In genomic region chr1:14681182-14681581, GRCh38 we compare ENCODE assay signal across 19 cellular contexts.
DNase-seq lines count a peak whose midpoint lies in the region; ATAC-seq, FAIRE-seq and TF ChIP-seq lines count a peak whose summit lies in the region.
"Had no signal": no experiment of that assay in that cellular context is flagged by ENCODE, and none has a peak within 500 bp of the region (broad histone marks: within the 10 kb centered on the region; RNA-seq: fewer than 3 reads in every experiment).

No MANE protein-coding gene starts in this region.

- H3K27me3 ChIP-seq in mammary epithelial cell (ENCODE audit: insufficient read depth, low read length) (no peaks in the 10 kb centered on the region), breast epithelium (no peaks in the 10 kb centered on the region), smooth muscle cell (ENCODE audit: low read depth) (no peaks in the 10 kb centered on the region)

- DNase-seq in mammary epithelial cell (peak; percentile 24), breast epithelium (ENCODE audit: low spot score in 2 of 2) (no peak), astrocyte of the hippocampus (ENCODE audit: low read depth, low spot score) (peak; percentile 67), iris pigment epithelial cell (ENCODE audit: low read depth) (peak; percentile 24), NCI-H2196 treated with DMSO at 0.1 percent for 48 hours (lab: John Stamatoyannopoulos, UW; ENCODE audit: unreplicated experiment) (no peak), smooth muscle cell (lab: John Stamatoyannopoulos, UW; ENCODE audit: unreplicated experiment) (no peak), GM12892 (ENCODE audit: insufficient read length) (no peak)
- DNase-seq: DMS53, NCI-H1048, NCI-H345, PC-9, SHP77 had no signal

- no peak for FAIRE-seq in GM12892 (lab: Jason Lieb, UNC)
- FAIRE-seq: GM12878, GM19239, HTR-8/SVneo, K562 had no signal

- in situ Hi-C loops in mammary epithelial cell (cut with MboI; ENCODE audit: low sequenced_read_pairs in 2 of 2), result no loop called here

- H4K20me1 ChIP-seq in mammary epithelial cell (ENCODE audit: insufficient read depth, low read length), result no peaks in the 10 kb centered on the region
- H4K20me1 ChIP-seq in smooth muscle cell (ENCODE audit: low read depth), result no peaks in the 10 kb centered on the region

- H3K9me3 ChIP-seq in mammary epithelial cell (replicated peaks; ENCODE audit: insufficient read depth, low read length), result peaks cover 10% of the 10 kb centered on the region
- H3K9me3 ChIP-seq in breast epithelium, result peaks cover 0 to 8% of the 10 kb centered on the region in 2 donors
- no peaks in the 10 kb centered on the region for H3K9me3 ChIP-seq in smooth muscle cell (replicated peaks; ENCODE audit: low read depth)

- H3K4me2 ChIP-seq in mammary epithelial cell (ENCODE audit: insufficient read depth, low read depth, low read length), result no peak overlapping the region
- no peak overlapping the region for H3K4me2 ChIP-seq in smooth muscle cell
- H3K4me2 ChIP-seq: PC-9 had no signal

- BruUV-seq in mammary epithelial cell (replicated peaks; lab: Mats Ljungman, UMichigan), result no TSS peak

- H3K27ac ChIP-seq in mammary epithelial cell (ENCODE audit: insufficient read depth, low read depth, low read length) (no peak overlapping the region), breast epithelium (no peak overlapping the region), smooth muscle cell (ENCODE audit: low read depth) (no peak overlapping the region)
- H3K27ac ChIP-seq: 22Rv1, C4-2B, PC-9 had no signal

- H3K9ac ChIP-seq in mammary epithelial cell (ENCODE audit: insufficient read depth, low read length) (no peak overlapping the region), smooth muscle cell (ENCODE audit: low read depth) (no peak overlapping the region)

- H3K4me3 ChIP-seq in mammary epithelial cell (replicated peaks in 1 of 3; ENCODE audit: insufficient read depth in 1 of 3, low read depth in 2 of 3, low read length in 3 of 3) (no peak overlapping the region), breast epithelium (no peak overlapping the region), smooth muscle cell (no peak overlapping the region)
- H3K4me3 ChIP-seq: GM12878, K562, PC-9 had no signal

- H3K4me1 ChIP-seq in mammary epithelial cell (ENCODE audit: insufficient read depth, low read length), result no peaks in the 10 kb centered on the region
- H3K4me1 ChIP-seq in breast epithelium, result no peaks in the 10 kb centered on the region
- H3K4me1 ChIP-seq in smooth muscle cell (ENCODE audit: low read depth), result peaks cover 8% of the 10 kb centered on the region

- TF ChIP-seq POLR2A in breast epithelium (IDR thresholded peaks at IDR 0.05), result no peak
- TF ChIP-seq POLR2A in GM12892 (IDR thresholded peaks at IDR 0.05; ENCODE audit: low read depth, low read length), result no peak

- 89% methylated on average over 3 of the region's 3 CpGs for WGBS in mammary epithelial cell (ENCODE audit: low coverage, missing lambda C conversion rate)
- 76% methylated on average over 3 of the region's 3 CpGs for WGBS in smooth muscle cell (ENCODE audit: low lambda C conversion rate)

- intact Hi-C loops in mammary epithelial cell (cut with micrococcal nuclease), result no loop called here
- intact Hi-C loops in breast epithelium (cut with DNase I; ENCODE audit: low total_unique reads), result no loop called here

- H3K36me3 ChIP-seq in mammary epithelial cell (ENCODE audit: insufficient read depth, low read length), result no peaks in the 10 kb centered on the region
- no peaks in the 10 kb centered on the region for H3K36me3 ChIP-seq in breast epithelium
- H3K36me3 ChIP-seq in smooth muscle cell (ENCODE audit: low read depth), result no peaks in the 10 kb centered on the region

- H2AFZ ChIP-seq in mammary epithelial cell (ENCODE audit: low read depth, low read length) (no peak overlapping the region), smooth muscle cell (ENCODE audit: low read depth) (no peak overlapping the region)
- H2AFZ ChIP-seq: PC-9 had no signal

- dilution Hi-C loops in mammary epithelial cell (cut with HindIII; ENCODE audit: low sequenced_read_pairs), result no loop called here

- CTCF ChIA-PET in mammary epithelial cell (lab: Charles Lee; ENCODE audit: low non-redundant PET), result no interaction called here

- no peaks in the 10 kb centered on the region for H3F3A ChIP-seq in smooth muscle cell (ENCODE audit: low read depth)

- ATAC-seq in HG03571 (IDR thresholded peaks at IDR 0.05; ENCODE audit: unreplicated experiment), result no peak
- ATAC-seq: GM12878, K562 had no signal

- TF ChIP-seq CTCF in mammary epithelial cell (conservative IDR thresholded peaks at IDR 0.05 in 1 of 2, IDR thresholded peaks at IDR 0.05 in 1 of 2; ENCODE audit: extremely low read depth in 1 of 2, insufficient read depth in 1 of 2, low read depth in 1 of 2, low read length in 2 of 2) (no peak), breast epithelium (IDR thresholded peaks at IDR 0.05) (no peak), smooth muscle cell (IDR thresholded peaks at IDR 0.05; ENCODE audit: borderline replicate concordance, insufficient read depth, poor library complexity, severe bottlenecking) (no peak)

- H3K79me2 ChIP-seq in mammary epithelial cell (ENCODE audit: insufficient read depth, low read length) (no peaks in the 10 kb centered on the region), smooth muscle cell (ENCODE audit: low read depth) (no peaks in the 10 kb centered on the region)

Comparison
In these comparisons a context has a peak if more than half of its experiments do, and no peak if none do; other contexts are left out.
1. DNase-seq: peak in mammary epithelial cell (single experiment), astrocyte of the hippocampus (single experiment) and iris pigment epithelial cell (single experiment); none in breast epithelium (0 of 2), NCI-H2196 treated with DMSO at 0.1 percent for 48 hours (single experiment), smooth muscle cell (single experiment) and GM12892 (single experiment).